In the genomic region with DNA sequence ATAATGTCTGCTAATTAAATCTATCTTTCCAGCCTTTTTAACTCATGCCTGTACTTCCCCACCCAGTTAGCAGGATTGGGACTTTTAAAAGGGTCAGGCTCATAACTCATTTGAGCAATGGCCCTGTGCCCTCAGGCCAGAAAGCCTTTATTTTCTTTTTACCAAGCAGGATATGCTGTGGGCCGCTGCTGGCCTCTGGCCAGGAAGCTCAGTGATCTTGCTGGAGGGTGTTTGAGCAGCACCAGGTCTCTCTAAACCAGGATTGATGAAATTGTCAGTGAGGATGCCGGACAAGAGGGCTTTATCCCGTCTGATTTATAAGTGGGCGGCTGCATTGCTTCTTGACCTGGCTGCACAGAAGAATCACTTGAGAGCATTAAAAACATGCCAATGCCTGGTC, we compare ENCODE assay signal across 14 cellular contexts.
A peak's percentile ranks its signal among the peaks of the same experiment; 100 is the strongest.
DNase-seq lines count a peak whose midpoint lies in the region; ATAC-seq and TF ChIP-seq lines count a peak whose summit lies in the region.
"Had no signal": no experiment of that assay in that cellular context is flagged by ENCODE, and none has a peak within 500 bp of the region (broad histone marks: within the 10 kb centered on the region; RNA-seq: fewer than 3 reads in every experiment).

No MANE protein-coding gene starts in this region.

- no peak overlapping the region for H3K27ac Mint-ChIP-seq in activated T-helper 1 cell treated with anti-CD3 and anti-CD28 coated beads, Interleukin-12 subunit alpha, Interleukin-12 subunit beta, Interleukin-2, Interleukin-4 antibody, amounts not matched to agents 30 ng/mL and 10 ng/mL and 1 ng/mL, durations not matched to agents 14 hours and 24 hours and 36 hours
- H3K27ac Mint-ChIP-seq in nephron progenitor cell, result no peak overlapping the region
- H3K27ac Mint-ChIP-seq: activated T-helper 17 cell treated with anti-CD3 and anti-CD28 coated beads, Interleukin-2, amount 50 U/mL, for 72 hours had no signal

- H3K36me3 ChIP-seq in breast epithelium (no peaks in the 10 kb centered on the region), parathyroid adenoma (ENCODE audit: control insufficient read depth, insufficient read depth, low read length) (no peaks in the 10 kb centered on the region)

- no peaks in the 10 kb centered on the region for H3K36me3 Mint-ChIP-seq in activated T-helper 1 cell treated with anti-CD3 and anti-CD28 coated beads, Interleukin-12 subunit alpha, Interleukin-12 subunit beta, Interleukin-2, Interleukin-4 antibody, amounts not matched to agents 30 ng/mL and 10 ng/mL and 1 ng/mL, durations not matched to agents 14 hours and 24 hours and 36 hours (ENCODE audit: low read depth)
- H3K36me3 Mint-ChIP-seq in nephron progenitor cell (ENCODE audit: low read depth), result no peaks in the 10 kb centered on the region

- H2AFZ ChIP-seq in parathyroid adenoma, result peak overlapping the region; percentile 28

- no peaks in the 10 kb centered on the region for H3K9me3 Mint-ChIP-seq in activated T-helper 1 cell treated with anti-CD3 and anti-CD28 coated beads, Interleukin-12 subunit alpha, Interleukin-12 subunit beta, Interleukin-2, Interleukin-4 antibody, amounts not matched to agents 30 ng/mL and 10 ng/mL and 1 ng/mL, durations not matched to agents 14 hours and 24 hours and 36 hours
- no peaks in the 10 kb centered on the region for H3K9me3 Mint-ChIP-seq in nephron progenitor cell
- H3K9me3 Mint-ChIP-seq: activated T-helper 17 cell treated with anti-CD3 and anti-CD28 coated beads, Interleukin-2, amount 50 U/mL, for 72 hours had no signal

- intact Hi-C loops in breast epithelium (cut with DNase I; ENCODE audit: low total_unique reads), result no loop called here
- intact Hi-C loops in activated T-helper 1 cell treated with anti-CD3 and anti-CD28 coated beads, Interleukin-12 subunit alpha, Interleukin-12 subunit beta, Interleukin-2, Interleukin-4 antibody, amounts not matched to agents 30 ng/mL and 10 ng/mL and 1 ng/mL, durations not matched to agents 14 hours and 24 hours and 36 hours (cut with micrococcal nuclease), result no loop called here

- H3K9me3 ChIP-seq in breast epithelium (no peaks in the 10 kb centered on the region), parathyroid adenoma (ENCODE audit: control insufficient read depth, low read length) (no peaks in the 10 kb centered on the region)

- ATAC-seq in GM21390 (IDR thresholded peaks at IDR 0.05; ENCODE audit: unreplicated experiment), result no peak
- ATAC-seq: activated CD4-positive, CD25-positive, alpha-beta regulatory T cell treated with anti-CD3 and anti-CD28 coated beads, Interleukin-2, amount 50 U/mL, for 24 hours; activated T-helper 17 cell treated with anti-CD3 and anti-CD28 coated beads, Interleukin-2, amount 50 U/mL, for 72 hours had no signal

- H3K27me3 ChIP-seq in breast epithelium (no peaks in the 10 kb centered on the region), parathyroid adenoma (ENCODE audit: control insufficient read depth, insufficient read depth, low read length) (no peaks in the 10 kb centered on the region)

- peak overlapping the region; percentile 88 to 90 for H3K27ac ChIP-seq in breast epithelium
- no peak overlapping the region for H3K27ac ChIP-seq in parathyroid adenoma

- no peak overlapping the region for H3K4me3 Mint-ChIP-seq in activated T-helper 1 cell treated with anti-CD3 and anti-CD28 coated beads, Interleukin-12 subunit alpha, Interleukin-12 subunit beta, Interleukin-2, Interleukin-4 antibody, amounts not matched to agents 30 ng/mL and 10 ng/mL and 1 ng/mL, durations not matched to agents 14 hours and 24 hours and 36 hours
- H3K4me3 Mint-ChIP-seq in nephron progenitor cell, result no peak overlapping the region
- H3K4me3 Mint-ChIP-seq: activated T-helper 17 cell treated with anti-CD3 and anti-CD28 coated beads, Interleukin-2, amount 50 U/mL, for 72 hours had no signal

- H3K4me3 ChIP-seq in breast epithelium (no peak overlapping the region), parathyroid adenoma (ENCODE audit: low read depth, low read length) (no peak overlapping the region)

- H3K4me1 ChIP-seq in breast epithelium (peaks cover 22 to 27% of the 10 kb centered on the region in 2 donors), parathyroid adenoma (peaks cover 22% of the 10 kb centered on the region)

- H3K79me2 ChIP-seq in parathyroid adenoma, result no peaks in the 10 kb centered on the region

- H3K27me3 Mint-ChIP-seq in activated T-helper 1 cell treated with anti-CD3 and anti-CD28 coated beads, Interleukin-12 subunit alpha, Interleukin-12 subunit beta, Interleukin-2, Interleukin-4 antibody, amounts not matched to agents 30 ng/mL and 10 ng/mL and 1 ng/mL, durations not matched to agents 14 hours and 24 hours and 36 hours (ENCODE audit: insufficient read depth), result peaks cover 7% of the 10 kb centered on the region
- no peaks in the 10 kb centered on the region for H3K27me3 Mint-ChIP-seq in nephron progenitor cell (ENCODE audit: low read depth, poor library complexity)
- H3K27me3 Mint-ChIP-seq: activated T-helper 17 cell treated with anti-CD3 and anti-CD28 coated beads, Interleukin-2, amount 50 U/mL, for 72 hours had no signal

- TF ChIP-seq CTCF in breast epithelium (IDR thresholded peaks at IDR 0.05), result no peak
- no peak for TF ChIP-seq CTCF in parathyroid adenoma (IDR thresholded peaks at IDR 0.05)
- no peak for TF ChIP-seq CTCF in nephron progenitor cell (IDR thresholded peaks at IDR 0.05)

- no peak overlapping the region for H3K4me2 ChIP-seq in parathyroid adenoma (ENCODE audit: low read length)

- H3K4me1 Mint-ChIP-seq in activated T-helper 1 cell treated with anti-CD3 and anti-CD28 coated beads, Interleukin-12 subunit alpha, Interleukin-12 subunit beta, Interleukin-2, Interleukin-4 antibody, amounts not matched to agents 30 ng/mL and 10 ng/mL and 1 ng/mL, durations not matched to agents 14 hours and 24 hours and 36 hours (ENCODE audit: low read depth), result no peaks in the 10 kb centered on the region
- H3K4me1 Mint-ChIP-seq in nephron progenitor cell, result peaks cover 8% of the 10 kb centered on the region
- H3K4me1 Mint-ChIP-seq: activated T-helper 17 cell treated with anti-CD3 and anti-CD28 coated beads, Interleukin-2, amount 50 U/mL, for 72 hours had no signal

- peak; percentile 88 for DNase-seq in EH (ENCODE audit: low read depth)
- DNase-seq in NCI-H146 treated with DMSO at 0.1 percent for 48 hours (lab: John Stamatoyannopoulos, UW; ENCODE audit: unreplicated experiment), result peak; percentile 79
- DNase-seq in breast epithelium (ENCODE audit: low spot score in 2 of 2), result peak in 1 of 2 donors; percentile 76
- no peak for DNase-seq in activated T-helper 1 cell treated with anti-CD3 and anti-CD28 coated beads, Interleukin-12 subunit alpha, Interleukin-12 subunit beta, Interleukin-2, Interleukin-4 antibody, amounts not matched to agents 30 ng/mL and 10 ng/mL and 1 ng/mL, durations not matched to agents 14 hours and 24 hours and 36 hours (ENCODE audit: low spot score)
- no peak for DNase-seq in effector CD8-positive, alpha-beta T cell (lab: John Stamatoyannopoulos, UW)
- no peak for DNase-seq in nephron progenitor cell
- DNase-seq: DND-41, hippocampal formation, KG1, midbrain had no signal

- no peak overlapping the region for H3K9ac ChIP-seq in parathyroid adenoma

- no peak for TF ChIP-seq POLR2A in breast epithelium (IDR thresholded peaks at IDR 0.05)

Comparison
In these comparisons a context has a peak if more than half of its experiments do, and no peak if none do; other contexts are left out.
1. DNase-seq: peak in EH (single experiment) and NCI-H146 treated with DMSO at 0.1 percent for 48 hours (single experiment); none in activated T-helper 1 cell treated with anti-CD3 and anti-CD28 coated beads, Interleukin-12 subunit alpha, Interleukin-12 subunit beta, Interleukin-2, Interleukin-4 antibody, amounts not matched to agents 30 ng/mL and 10 ng/mL and 1 ng/mL, durations not matched to agents 14 hours and 24 hours and 36 hours (single experiment), effector CD8-positive, alpha-beta T cell (single experiment) and nephron progenitor cell (single experiment).